7 cellular contexts compared by ENCODE assay signal in genomic region chr12:38488866-38489265, GRCh38.
"Had no signal": no experiment of that assay in that cellular context is flagged by ENCODE, and none has a peak within 500 bp of the region (broad histone marks: within the 10 kb centered on the region; RNA-seq: fewer than 3 reads in every experiment).

No MANE protein-coding gene starts in this region.

- H3K4me3 ChIP-seq: GM23248, GM23338 had no signal

- DNase-seq: GM23248, GOT3, H7, H9, HCEC 1CT, HFFc6 had no signal
